8 cellular contexts compared by ENCODE assay signal in the genomic region with DNA sequence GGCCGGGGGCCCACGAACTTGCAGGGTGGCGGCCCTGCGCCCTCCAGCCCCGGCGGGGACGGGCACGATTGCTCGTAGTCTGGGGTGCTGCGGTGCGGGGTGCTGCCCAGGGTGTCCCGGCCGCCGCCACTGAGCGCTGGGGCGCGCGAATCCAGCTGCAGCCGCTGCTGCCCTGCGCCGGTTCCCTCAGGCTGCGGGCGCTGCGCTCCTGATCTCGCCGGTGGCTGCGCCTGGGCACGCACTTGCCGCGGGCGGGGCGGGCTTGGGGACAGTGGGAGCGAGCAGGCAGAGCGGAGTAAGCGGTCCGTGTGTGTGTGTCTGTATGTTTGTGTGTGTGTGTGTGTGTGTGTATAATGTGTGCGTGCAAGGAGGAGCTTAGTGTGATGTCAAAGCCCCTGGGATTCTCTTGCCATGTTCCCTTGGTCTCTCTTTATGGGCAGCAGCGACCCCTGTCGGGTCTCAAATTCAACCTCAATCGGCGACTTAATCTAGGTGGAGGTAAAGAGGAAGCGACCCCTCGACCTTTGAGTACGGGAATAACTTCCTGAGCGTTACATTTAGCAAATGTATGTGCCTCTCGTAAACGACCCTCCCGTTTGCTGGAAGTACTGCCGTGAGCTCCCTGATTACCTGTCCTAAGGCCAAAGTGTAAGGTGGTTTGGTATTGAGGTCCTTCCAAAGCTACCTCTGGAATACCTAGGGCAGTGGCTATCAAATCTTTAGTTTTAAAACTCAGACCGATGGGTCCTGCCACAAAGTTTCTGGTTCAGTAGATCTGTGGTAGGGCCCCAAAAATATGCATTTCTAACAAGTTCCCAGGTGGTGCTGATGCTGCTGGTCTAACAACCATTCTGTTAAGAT. TPM values are rescaled to one million over a fixed set of nuclear protein-coding genes. Genes with fewer than 3 reads are reported as not detected.
DNase-seq lines count a peak whose midpoint lies in the region; ATAC-seq and TF ChIP-seq lines count a peak whose summit lies in the region.

TSS of gene RNF150 (minus strand) at position 324 of the 861 bp plus-strand sequence.

- no peak within 1 kb of the TSS for H3K4me3 ChIP-seq in CD8-positive, alpha-beta memory T cell (ENCODE audit: low read length)
- peak within 1 kb of the TSS; percentile 89 to 93 for H3K4me3 ChIP-seq in gastroesophageal sphincter
- peak within 1 kb of the TSS; percentile 85 for H3K4me3 ChIP-seq in thoracic aorta

- TF ChIP-seq CTCF in gastroesophageal sphincter (IDR thresholded peaks at IDR 0.05) = peak; percentile 62 to 84 (median 78)
- peak; percentile 70 to 86 (median 82) for TF ChIP-seq CTCF in nephron (IDR thresholded peaks at IDR 0.05; ENCODE audit: unreplicated experiment in 3 of 3)
- peak; percentile 78 for TF ChIP-seq CTCF in thoracic aorta (IDR thresholded peaks at IDR 0.05)

- peaks cover 9 to 19% (median 13%) of the 10 kb centered on the region in 3 donors for H3K4me1 Mint-ChIP-seq in CD8-positive, alpha-beta memory T cell
- peaks cover 12% of the 10 kb centered on the region for H3K4me1 Mint-ChIP-seq in activated naive CD4-positive, alpha-beta T cell treated with anti-CD3 and anti-CD28 coated beads, Interleukin-2, amount 10 ng/mL, durations not matched to agents 7 days and 5 days
- H3K4me1 Mint-ChIP-seq in nephron = peaks cover 41% of the 10 kb centered on the region

- no peaks in the 10 kb centered on the region for H3K36me3 ChIP-seq in CD8-positive, alpha-beta memory T cell (ENCODE audit: insufficient read depth, low read length)
- no peaks in the 10 kb centered on the region for H3K36me3 ChIP-seq in gastroesophageal sphincter
- no peaks in the 10 kb centered on the region for H3K36me3 ChIP-seq in thoracic aorta

- no peaks in the 10 kb centered on the region for H3K36me3 Mint-ChIP-seq in CD8-positive, alpha-beta memory T cell
- no peaks in the 10 kb centered on the region for H3K36me3 Mint-ChIP-seq in activated naive CD4-positive, alpha-beta T cell treated with anti-CD3 and anti-CD28 coated beads, Interleukin-2, amount 10 ng/mL, durations not matched to agents 7 days and 5 days
- no peaks in the 10 kb centered on the region for H3K36me3 Mint-ChIP-seq in nephron (ENCODE audit: low read depth)

- CTCF ChIA-PET in CD8-positive, alpha-beta memory T cell (lab: Charles Lee) = no interaction called here
- CTCF ChIA-PET in activated naive CD4-positive, alpha-beta T cell treated with anti-CD3 and anti-CD28 coated beads, Interleukin-2, amount 10 ng/mL, durations not matched to agents 7 days and 5 days (lab: Charles Lee) = interaction anchor here (0.9 to 2.1 kb wide), 4 partner anchors 11 to 274 kb away, joined by 3 to 5 read pairs (median 4); no protein-coding TSS in a partner anchor

- TF ChIP-seq POLR2A in gastroesophageal sphincter (IDR thresholded peaks at IDR 0.05) = peak in 1 of 2 donors; percentile 2

- peak within 1 kb of the TSS in 1 of 8 donors; percentile 23 for H3K27ac Mint-ChIP-seq in CD8-positive, alpha-beta memory T cell
- no peak within 1 kb of the TSS for H3K27ac Mint-ChIP-seq in activated naive CD4-positive, alpha-beta T cell treated with anti-CD3 and anti-CD28 coated beads, Interleukin-2, amount 10 ng/mL, durations not matched to agents 7 days and 5 days
- peak within 1 kb of the TSS; percentile 89 to 98 (median 96) for H3K27ac Mint-ChIP-seq in nephron

- H3K4me3 Mint-ChIP-seq in CD8-positive, alpha-beta memory T cell = peak within 1 kb of the TSS; percentile 29 to 85 (median 80)
- H3K4me3 Mint-ChIP-seq in activated naive CD4-positive, alpha-beta T cell treated with anti-CD3 and anti-CD28 coated beads, Interleukin-2, amount 10 ng/mL, durations not matched to agents 7 days and 5 days = peak within 1 kb of the TSS; percentile 78
- peak within 1 kb of the TSS; percentile 95 to 98 (median 97) for H3K4me3 Mint-ChIP-seq in nephron

- no peaks in the 10 kb centered on the region for H3K9me3 ChIP-seq in CD8-positive, alpha-beta memory T cell (ENCODE audit: low read length)
- H3K9me3 ChIP-seq in gastroesophageal sphincter (no peaks in the 10 kb centered on the region), thoracic aorta (no peaks in the 10 kb centered on the region)

- H3K27me3 Mint-ChIP-seq in CD8-positive, alpha-beta memory T cell = peaks cover 28 to 76% of the 10 kb centered on the region in 2 donors
- peaks cover 62% of the 10 kb centered on the region for H3K27me3 Mint-ChIP-seq in activated naive CD4-positive, alpha-beta T cell treated with anti-CD3 and anti-CD28 coated beads, Interleukin-2, amount 10 ng/mL, durations not matched to agents 7 days and 5 days
- peaks cover 5% of the 10 kb centered on the region for H3K27me3 Mint-ChIP-seq in nephron (ENCODE audit: low read depth)

- H3K4me1 ChIP-seq in CD8-positive, alpha-beta memory T cell (ENCODE audit: insufficient read depth, low read length) = no peaks in the 10 kb centered on the region
- H3K4me1 ChIP-seq in gastroesophageal sphincter (peaks cover 0 to 36% (median 0%) of the 10 kb centered on the region in 3 donors), thoracic aorta (ENCODE audit: control insufficient read depth in 1 of 2, low read depth in 2 of 2) (peaks cover 0 to 24% of the 10 kb centered on the region in 2 donors)

- no peak for TF ChIP-seq EP300 in gastroesophageal sphincter (IDR thresholded peaks at IDR 0.05)

- WGBS in gastroesophageal sphincter (ENCODE audit: low coverage in 1 of 2), 2 donors = 1 to 3% methylated on average over 12 to 13 of the region's 50 CpGs

- peak in 2 of 5 donors; percentile 1 to 44 for DNase-seq in CD8-positive, alpha-beta memory T cell
- peak; percentile 82 for DNase-seq in NCI-H748 treated with DMSO at 0.1 percent for 48 hours (lab: John Stamatoyannopoulos, UW)
- DNase-seq in activated naive CD4-positive, alpha-beta T cell treated with anti-CD3 and anti-CD28 coated beads, Interleukin-2, amount 10 ng/mL, durations not matched to agents 7 days and 5 days = peak; percentile 56
- DNase-seq in thoracic aorta (ENCODE audit: low spot score) = peak; percentile 47

- ATAC-seq in GM19438 (IDR thresholded peaks at IDR 0.05; ENCODE audit: low read depth, unreplicated experiment) = peak; percentile 67
- ATAC-seq in HG03571 (IDR thresholded peaks at IDR 0.05; ENCODE audit: unreplicated experiment) = peak; percentile 47
- ATAC-seq in gastroesophageal sphincter = peak; percentile 80
- ATAC-seq in thoracic aorta (ENCODE audit: insufficient number of reproducible peaks, low FRiP score, low read depth) = peak; percentile 81

- H3K27me3 ChIP-seq in CD8-positive, alpha-beta memory T cell (ENCODE audit: insufficient read depth, low read length, poor library complexity, severe bottlenecking) = no peaks in the 10 kb centered on the region
- H3K27me3 ChIP-seq in gastroesophageal sphincter = no peaks in the 10 kb centered on the region
- H3K27me3 ChIP-seq in thoracic aorta (replicated peaks; ENCODE audit: insufficient read depth) = no peaks in the 10 kb centered on the region

- peaks cover 0 to 4% (median 0%) of the 10 kb centered on the region in 5 donors for H3K9me3 Mint-ChIP-seq in CD8-positive, alpha-beta memory T cell
- H3K9me3 Mint-ChIP-seq in activated naive CD4-positive, alpha-beta T cell treated with anti-CD3 and anti-CD28 coated beads, Interleukin-2, amount 10 ng/mL, durations not matched to agents 7 days and 5 days = no peaks in the 10 kb centered on the region
- H3K9me3 Mint-ChIP-seq in nephron = no peaks in the 10 kb centered on the region

- POLR2A ChIA-PET in CD8-positive, alpha-beta memory T cell (lab: Charles Lee) = no interaction called here

- no peak within 1 kb of the TSS for H3K27ac ChIP-seq in CD8-positive, alpha-beta memory T cell (ENCODE audit: low read depth, low read length)
- peak within 1 kb of the TSS; percentile 80 to 93 (median 92) for H3K27ac ChIP-seq in gastroesophageal sphincter
- H3K27ac ChIP-seq in thoracic aorta = peak within 1 kb of the TSS; percentile 61 to 67

RNA-seq across cellular contexts. Expression of gene RNF150, which starts in this region (rescaled TPM):
- total RNA-seq in CD8-positive, alpha-beta memory T cell = not detected
- polyA plus RNA-seq in CD8-positive, alpha-beta memory T cell = not detected
- total RNA-seq in gastroesophageal sphincter (10 to 100 TPM; 36.5 to 70.5 (median 59.9) TPM), thoracic aorta (10 to 100 TPM in 1 of 2 donors, 1 to 10 TPM in 1; 9.7 to 11.6 TPM)

Comparison
In these comparisons a context has a peak if more than half of its experiments do, and no peak if none do; other contexts are left out.
1. RNA of gene RNF150 (total RNA-seq): 36.5 to 70.5 TPM in gastroesophageal sphincter and 9.7 to 11.6 TPM in thoracic aorta; not detected in CD8-positive, alpha-beta memory T cell; every median in the first group is over 10 times any median in the second.
2. Peak in every context shown above with its lines, with median percentiles within 50 percentile points of each other: H3K4me3 Mint-ChIP-seq, ATAC-seq and CTCF ChIP-seq.